In genomic region chr19:35135389-35135909, GRCh38 we compare ENCODE assay signal across 1 cellular context.
TF ChIP-seq lines count a peak whose summit lies in the region.

No MANE protein-coding gene starts in this region.

TF ChIP-seq in HCT116, 20 proteins besides CTCF, POLR2A, EP300 and RAD21 (continued from another document):
- no peak for TF ChIP-seq SRF (IDR thresholded peaks at IDR 0.05; ENCODE audit: low read depth)
- TF ChIP-seq SIN3A (IDR thresholded peaks at IDR 0.05; ENCODE audit: low read depth), result no peak
- no peak for TF ChIP-seq EZH2phosphoT487 (IDR thresholded peaks at IDR 0.05; ENCODE audit: borderline replicate concordance)
- no peak for TF ChIP-seq ZFX (IDR thresholded peaks at IDR 0.05)
- no peak for TF ChIP-seq SP1 (IDR thresholded peaks at IDR 0.05; ENCODE audit: low read depth)
- TF ChIP-seq TCF7L2 (IDR thresholded peaks at IDR 0.05; ENCODE audit: borderline replicate concordance, extremely low read depth, insufficient read depth, insufficient read length), result no peak
- TF ChIP-seq JUND (IDR thresholded peaks at IDR 0.05), result no peak
